14 cellular contexts compared by ENCODE assay signal in genomic region chr5:23526616-23527015, GRCh38. TPM values are rescaled to one million over a fixed set of nuclear protein-coding genes. Genes with fewer than 3 reads are reported as not detected.
"Had no signal": no experiment of that assay in that cellular context is flagged by ENCODE, and none has a peak within 500 bp of the region (broad histone marks: within the 10 kb centered on the region; RNA-seq: fewer than 3 reads in every experiment).

No MANE protein-coding gene starts in this region.

RNA-seq across cellular contexts. Expression of gene PRDM9, which starts 19.2 kb away (rescaled TPM):
- total RNA-seq: esophagus mucosa, foreskin keratinocyte, heart left ventricle, kidney epithelial cell, lower leg skin, mesothelial cell of epicardium, osteocyte, progenitor cell of endocrine pancreas, renal cortical epithelial cell, right lobe of liver, skeletal muscle tissue, temporal lobe, tibial nerve, urinary bladder had no signal
